ENCODE assay signal across 8 cellular contexts in the genomic region with DNA sequence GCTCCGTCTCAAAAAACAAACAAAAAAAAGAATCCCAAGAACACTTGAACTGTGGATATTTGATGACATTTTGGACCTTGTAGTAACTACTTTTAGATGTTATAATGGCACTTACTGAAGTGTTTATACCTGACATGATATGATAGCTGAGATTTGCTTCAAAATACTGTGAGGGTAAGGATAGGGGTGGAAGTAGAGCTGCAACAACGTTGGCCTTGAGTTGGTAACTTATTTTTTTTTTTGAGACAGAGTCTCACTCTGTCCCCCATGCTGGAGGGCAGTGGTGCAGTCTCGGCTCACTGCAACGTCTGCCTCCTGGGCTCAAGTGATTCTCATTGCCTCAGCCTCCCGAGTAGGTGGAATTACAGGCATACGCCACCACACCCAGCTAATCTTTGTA.
"Had no signal": no experiment of that assay in that cellular context is flagged by ENCODE, and none has a peak within 500 bp of the region (broad histone marks: within the 10 kb centered on the region; RNA-seq: fewer than 3 reads in every experiment).

No MANE protein-coding gene starts in this region.

- DNase-seq: H9, HCEC 1CT, HFFc6, KBM-7 had no signal

- ATAC-seq: GM23338, HepG2 had no signal

- H3K4me3 ChIP-seq: GM23338 had no signal

- H3K4me2 ChIP-seq: GM23338 had no signal

- H3K27ac ChIP-seq: HL-60 had no signal

- H3K4me3 Mint-ChIP-seq: GM23338, H9, HFFc6, IgD-negative memory B cell had no signal

- H3K27ac Mint-ChIP-seq: GM23338, H9, HFFc6, IgD-negative memory B cell had no signal

- H2AFZ ChIP-seq: GM23338 had no signal

- H3K9me3 Mint-ChIP-seq: GM23338, H9, HFFc6, IgD-negative memory B cell had no signal

- H3K27me3 Mint-ChIP-seq: IgD-negative memory B cell had no signal
